ENCODE assay signal across 17 cellular contexts in genomic region chr14:76456891-76457586, GRCh38.
"Had no signal": no experiment of that assay in that cellular context is flagged by ENCODE, and none has a peak within 500 bp of the region (broad histone marks: within the 10 kb centered on the region; RNA-seq: fewer than 3 reads in every experiment).

No MANE protein-coding gene starts in this region.

- H3K9me3 ChIP-seq: heart right ventricle, pancreas, psoas muscle, right lobe of liver, spleen, testis, tibial nerve, upper lobe of right lung, vagina had no signal

- H3K4me1 Mint-ChIP-seq: natural killer cell; stimulated activated naive B cell treated with anti-CD40 and anti-IgM and Interleukin-4, amounts not matched to agents 10 μg/mL and 1 μg/mL and 100 μg/mL, for 72 hours; stimulated activated naive CD8-positive, alpha-beta T cell treated with anti-CD3 and anti-CD28 coated beads, Interleukin-15, amount 100 ng/mL, for 72 hours had no signal

- H3K4me1 ChIP-seq: heart right ventricle, pancreas, psoas muscle, right lobe of liver, spleen, testis, tibial nerve, upper lobe of right lung, vagina had no signal

- H3K27ac Mint-ChIP-seq: natural killer cell; stimulated activated naive B cell treated with anti-CD40 and anti-IgM and Interleukin-4, amounts not matched to agents 10 μg/mL and 1 μg/mL and 100 μg/mL, for 72 hours; stimulated activated naive CD8-positive, alpha-beta T cell treated with anti-CD3 and anti-CD28 coated beads, Interleukin-15, amount 100 ng/mL, for 72 hours had no signal

- H3K36me3 Mint-ChIP-seq: natural killer cell; stimulated activated naive B cell treated with anti-CD40 and anti-IgM and Interleukin-4, amounts not matched to agents 10 μg/mL and 1 μg/mL and 100 μg/mL, for 72 hours had no signal

- H3K4me3 Mint-ChIP-seq: natural killer cell; neural crest cell; stimulated activated naive B cell treated with anti-CD40 and anti-IgM and Interleukin-4, amounts not matched to agents 10 μg/mL and 1 μg/mL and 100 μg/mL, for 72 hours; stimulated activated naive CD8-positive, alpha-beta T cell treated with anti-CD3 and anti-CD28 coated beads, Interleukin-15, amount 100 ng/mL, for 72 hours had no signal

- H3K27ac ChIP-seq: heart right ventricle, pancreas, psoas muscle, right lobe of liver, spleen, testis, tibial nerve, upper lobe of right lung, vagina had no signal

- H3K9me3 Mint-ChIP-seq: natural killer cell; neural crest cell; stimulated activated naive B cell treated with anti-CD40 and anti-IgM and Interleukin-4, amounts not matched to agents 10 μg/mL and 1 μg/mL and 100 μg/mL, for 72 hours; stimulated activated naive CD8-positive, alpha-beta T cell treated with anti-CD3 and anti-CD28 coated beads, Interleukin-15, amount 100 ng/mL, for 72 hours had no signal

- DNase-seq: effector memory CD4-positive, alpha-beta T cell; natural killer cell; occipital lobe; psoas muscle; retina; right lobe of liver; spleen; stimulated activated CD4-positive, alpha-beta T cell treated with anti-CD3 and anti-CD28 coated beads, Interleukin-4, amount 100 ng/mL, for 4 hours; stimulated activated naive B cell treated with anti-CD40 and anti-IgM and Interleukin-4, amounts not matched to agents 10 μg/mL and 1 μg/mL and 100 μg/mL, for 72 hours; upper lobe of right lung had no signal

- H3K27me3 ChIP-seq: heart right ventricle, pancreas, right lobe of liver, testis, tibial nerve, upper lobe of right lung, vagina had no signal

- H3K4me3 ChIP-seq: heart right ventricle, pancreas, psoas muscle, right lobe of liver, spleen, testis, tibial nerve, upper lobe of right lung, vagina had no signal

- H3K36me3 ChIP-seq: heart right ventricle, pancreas, right lobe of liver, spleen, tibial nerve, upper lobe of right lung, vagina had no signal
